Comparison of ENCODE assay signal across 1 cellular context in the genomic region with DNA sequence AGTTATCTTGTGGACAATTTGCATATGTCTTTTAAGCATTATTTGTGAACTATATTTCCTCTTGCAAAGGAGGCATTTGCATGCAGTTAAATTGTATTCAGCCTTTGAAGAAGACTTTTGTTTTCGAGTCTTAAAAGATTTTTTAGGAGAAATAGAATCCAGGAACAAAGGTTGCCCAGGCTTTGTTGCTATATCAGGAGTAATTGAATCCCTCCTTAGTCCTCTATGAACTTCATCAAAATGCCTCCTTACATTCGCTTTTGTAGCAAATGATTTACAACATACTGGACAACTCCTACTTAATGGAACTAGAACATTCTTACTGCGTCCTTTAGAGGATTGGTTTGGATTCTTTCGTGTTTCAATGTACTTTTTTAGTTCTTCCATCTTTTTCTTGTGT.
TF ChIP-seq lines count a peak whose summit lies in the region.

No MANE protein-coding gene starts in this region.

TF ChIP-seq in GM23338, 12 proteins besides CTCF, POLR2A, EP300 and RAD21 (continued from another document):
- TF ChIP-seq EZH2 (IDR thresholded peaks at IDR 0.05; ENCODE audit: low read depth, unreplicated experiment) = no peak
TF ChIP-seq in GM23338: peak in this region for 0.
